In the genomic region with DNA sequence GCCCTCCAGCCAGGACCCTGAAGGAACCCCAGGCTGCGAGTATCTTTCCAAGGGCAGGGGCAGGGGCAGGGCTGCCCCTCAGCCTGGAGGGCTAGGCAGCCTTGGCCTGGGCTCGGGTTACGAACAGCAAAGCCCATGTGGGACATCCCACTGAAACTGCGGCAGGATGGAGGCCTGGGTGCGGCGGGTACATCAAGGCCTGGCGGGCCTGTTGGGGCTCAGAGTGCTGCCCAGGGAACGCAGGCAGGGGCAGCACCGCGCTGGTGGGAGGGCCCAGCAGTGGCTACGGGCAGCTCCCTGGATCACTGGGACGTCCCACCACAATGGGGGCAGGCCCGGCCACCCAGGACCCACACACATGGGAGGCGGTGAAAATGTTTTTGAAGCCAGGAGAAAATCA, we compare ENCODE assay signal across 1 cellular context.
TF ChIP-seq lines count a peak whose summit lies in the region.

No MANE protein-coding gene starts in this region.

TF ChIP-seq in WTC11, 78 proteins besides CTCF, POLR2A, EP300 and RAD21 (continued from another document):
- TF ChIP-seq, protein P1, sequence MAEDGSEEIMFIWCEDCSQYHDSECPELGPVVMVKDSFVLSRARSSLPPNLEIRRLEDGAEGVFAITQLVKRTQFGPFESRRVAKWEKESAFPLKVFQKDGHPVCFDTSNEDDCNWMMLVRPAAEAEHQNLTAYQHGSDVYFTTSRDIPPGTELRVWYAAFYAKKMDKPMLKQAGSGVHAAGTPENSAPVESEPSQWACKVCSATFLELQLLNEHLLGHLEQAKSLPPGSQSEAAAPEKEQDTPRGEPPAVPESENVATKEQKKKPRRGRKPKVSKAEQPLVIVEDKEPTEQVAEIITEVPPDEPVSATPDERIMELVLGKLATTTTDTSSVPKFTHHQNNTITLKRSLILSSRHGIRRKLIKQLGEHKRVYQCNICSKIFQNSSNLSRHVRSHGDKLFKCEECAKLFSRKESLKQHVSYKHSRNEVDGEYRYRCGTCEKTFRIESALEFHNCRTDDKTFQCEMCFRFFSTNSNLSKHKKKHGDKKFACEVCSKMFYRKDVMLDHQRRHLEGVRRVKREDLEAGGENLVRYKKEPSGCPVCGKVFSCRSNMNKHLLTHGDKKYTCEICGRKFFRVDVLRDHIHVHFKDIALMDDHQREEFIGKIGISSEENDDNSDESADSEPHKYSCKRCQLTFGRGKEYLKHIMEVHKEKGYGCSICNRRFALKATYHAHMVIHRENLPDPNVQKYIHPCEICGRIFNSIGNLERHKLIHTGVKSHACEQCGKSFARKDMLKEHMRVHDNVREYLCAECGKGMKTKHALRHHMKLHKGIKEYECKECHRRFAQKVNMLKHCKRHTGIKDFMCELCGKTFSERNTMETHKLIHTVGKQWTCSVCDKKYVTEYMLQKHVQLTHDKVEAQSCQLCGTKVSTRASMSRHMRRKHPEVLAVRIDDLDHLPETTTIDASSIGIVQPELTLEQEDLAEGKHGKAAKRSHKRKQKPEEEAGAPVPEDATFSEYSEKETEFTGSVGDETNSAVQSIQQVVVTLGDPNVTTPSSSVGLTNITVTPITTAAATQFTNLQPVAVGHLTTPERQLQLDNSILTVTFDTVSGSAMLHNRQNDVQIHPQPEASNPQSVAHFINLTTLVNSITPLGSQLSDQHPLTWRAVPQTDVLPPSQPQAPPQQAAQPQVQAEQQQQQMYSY (CRISPR knock-in tag; IDR thresholded peaks at IDR 0.05) = no peak
- TF ChIP-seq ZNF138 (CRISPR knock-in tag; conservative IDR thresholded peaks at IDR 0.05) (no peak), ELF4 (CRISPR knock-in tag; IDR thresholded peaks at IDR 0.05; ENCODE audit: low read depth) (no peak), ZNF263 (CRISPR knock-in tag; IDR thresholded peaks at IDR 0.05; ENCODE audit: low read depth) (no peak), SMAD3 (CRISPR knock-in tag; IDR thresholded peaks at IDR 0.05; ENCODE audit: borderline replicate concordance) (no peak), RORB (CRISPR knock-in tag; IDR thresholded peaks at IDR 0.05) (no peak), KAT7 (CRISPR knock-in tag; IDR thresholded peaks at IDR 0.05; ENCODE audit: borderline replicate concordance) (no peak), ZNF317 (CRISPR knock-in tag; IDR thresholded peaks at IDR 0.05; ENCODE audit: borderline replicate concordance, low read depth) (no peak), ETV6 (CRISPR knock-in tag; IDR thresholded peaks at IDR 0.05) (no peak)
- TF ChIP-seq, protein P2, sequence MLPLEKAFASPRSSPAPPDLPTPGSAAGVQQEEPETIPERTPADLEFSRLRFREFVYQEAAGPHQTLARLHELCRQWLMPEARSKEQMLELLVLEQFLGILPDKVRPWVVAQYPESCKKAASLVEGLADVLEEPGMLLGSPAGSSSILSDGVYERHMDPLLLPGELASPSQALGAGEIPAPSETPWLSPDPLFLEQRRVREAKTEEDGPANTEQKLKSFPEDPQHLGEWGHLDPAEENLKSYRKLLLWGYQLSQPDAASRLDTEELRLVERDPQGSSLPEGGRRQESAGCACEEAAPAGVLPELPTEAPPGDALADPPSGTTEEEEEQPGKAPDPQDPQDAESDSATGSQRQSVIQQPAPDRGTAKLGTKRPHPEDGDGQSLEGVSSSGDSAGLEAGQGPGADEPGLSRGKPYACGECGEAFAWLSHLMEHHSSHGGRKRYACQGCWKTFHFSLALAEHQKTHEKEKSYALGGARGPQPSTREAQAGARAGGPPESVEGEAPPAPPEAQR (CRISPR knock-in tag; IDR thresholded peaks at IDR 0.05) = no peak
- TF ChIP-seq, protein P3, sequence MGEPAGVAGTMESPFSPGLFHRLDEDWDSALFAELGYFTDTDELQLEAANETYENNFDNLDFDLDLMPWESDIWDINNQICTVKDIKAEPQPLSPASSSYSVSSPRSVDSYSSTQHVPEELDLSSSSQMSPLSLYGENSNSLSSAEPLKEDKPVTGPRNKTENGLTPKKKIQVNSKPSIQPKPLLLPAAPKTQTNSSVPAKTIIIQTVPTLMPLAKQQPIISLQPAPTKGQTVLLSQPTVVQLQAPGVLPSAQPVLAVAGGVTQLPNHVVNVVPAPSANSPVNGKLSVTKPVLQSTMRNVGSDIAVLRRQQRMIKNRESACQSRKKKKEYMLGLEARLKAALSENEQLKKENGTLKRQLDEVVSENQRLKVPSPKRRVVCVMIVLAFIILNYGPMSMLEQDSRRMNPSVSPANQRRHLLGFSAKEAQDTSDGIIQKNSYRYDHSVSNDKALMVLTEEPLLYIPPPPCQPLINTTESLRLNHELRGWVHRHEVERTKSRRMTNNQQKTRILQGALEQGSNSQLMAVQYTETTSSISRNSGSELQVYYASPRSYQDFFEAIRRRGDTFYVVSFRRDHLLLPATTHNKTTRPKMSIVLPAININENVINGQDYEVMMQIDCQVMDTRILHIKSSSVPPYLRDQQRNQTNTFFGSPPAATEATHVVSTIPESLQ (CRISPR knock-in tag; IDR thresholded peaks at IDR 0.05) = no peak
- TF ChIP-seq, protein P4, sequence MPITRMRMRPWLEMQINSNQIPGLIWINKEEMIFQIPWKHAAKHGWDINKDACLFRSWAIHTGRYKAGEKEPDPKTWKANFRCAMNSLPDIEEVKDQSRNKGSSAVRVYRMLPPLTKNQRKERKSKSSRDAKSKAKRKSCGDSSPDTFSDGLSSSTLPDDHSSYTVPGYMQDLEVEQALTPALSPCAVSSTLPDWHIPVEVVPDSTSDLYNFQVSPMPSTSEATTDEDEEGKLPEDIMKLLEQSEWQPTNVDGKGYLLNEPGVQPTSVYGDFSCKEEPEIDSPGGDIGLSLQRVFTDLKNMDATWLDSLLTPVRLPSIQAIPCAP (CRISPR knock-in tag; IDR thresholded peaks at IDR 0.05) = no peak
- TF ChIP-seq, protein P5, sequence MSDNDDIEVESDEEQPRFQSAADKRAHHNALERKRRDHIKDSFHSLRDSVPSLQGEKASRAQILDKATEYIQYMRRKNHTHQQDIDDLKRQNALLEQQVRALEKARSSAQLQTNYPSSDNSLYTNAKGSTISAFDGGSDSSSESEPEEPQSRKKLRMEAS (CRISPR knock-in tag; IDR thresholded peaks at IDR 0.05) = no peak
